Comparison of ENCODE assay signal across 1 cellular context in the genomic region with DNA sequence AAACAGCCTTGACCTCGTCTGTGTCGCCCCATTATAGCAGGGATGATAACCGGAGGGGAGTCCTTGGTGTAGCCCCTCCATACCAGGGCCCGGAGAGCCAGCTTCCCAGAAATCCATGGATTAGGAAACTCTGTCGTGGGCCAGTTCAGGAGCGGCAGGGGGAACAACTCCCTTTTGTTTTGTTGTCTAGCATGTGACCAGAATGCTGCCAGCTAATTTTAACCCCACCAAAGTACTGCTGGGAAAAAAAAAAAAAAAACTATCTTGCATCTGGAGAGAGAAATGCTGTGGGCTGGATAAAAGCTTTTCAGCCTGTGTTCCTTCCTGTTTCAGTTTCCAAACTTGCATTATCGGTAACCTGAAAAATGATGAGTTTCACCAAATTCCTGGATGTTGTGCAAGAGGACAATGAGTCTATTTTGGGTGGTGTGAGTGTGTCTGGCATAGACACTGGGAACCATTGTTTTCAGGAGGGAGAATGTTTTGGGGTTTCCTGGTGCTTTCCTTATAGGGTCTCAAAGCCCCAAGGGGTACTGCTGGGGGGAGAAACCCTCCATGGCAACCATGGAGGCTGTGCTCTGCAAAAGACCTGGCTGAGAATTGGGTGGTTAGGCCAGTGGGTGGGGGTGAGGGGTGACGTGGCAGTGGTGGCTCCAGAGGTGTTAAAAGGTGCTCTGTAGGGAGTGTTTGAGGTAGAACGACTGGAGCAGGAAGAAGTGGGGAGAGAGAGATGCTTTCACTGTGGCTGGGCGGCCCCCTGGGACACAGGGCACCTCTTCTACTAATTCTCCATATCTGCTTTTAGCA.
TF ChIP-seq lines count a peak whose summit lies in the region.

No MANE protein-coding gene starts in this region.

TF ChIP-seq in SK-N-SH treated with all-trans-retinoic acid at 6 μM for 48 hours, 23 proteins besides CTCF, POLR2A, EP300 and RAD21 (continued from another document):
- TF ChIP-seq, protein P1, sequence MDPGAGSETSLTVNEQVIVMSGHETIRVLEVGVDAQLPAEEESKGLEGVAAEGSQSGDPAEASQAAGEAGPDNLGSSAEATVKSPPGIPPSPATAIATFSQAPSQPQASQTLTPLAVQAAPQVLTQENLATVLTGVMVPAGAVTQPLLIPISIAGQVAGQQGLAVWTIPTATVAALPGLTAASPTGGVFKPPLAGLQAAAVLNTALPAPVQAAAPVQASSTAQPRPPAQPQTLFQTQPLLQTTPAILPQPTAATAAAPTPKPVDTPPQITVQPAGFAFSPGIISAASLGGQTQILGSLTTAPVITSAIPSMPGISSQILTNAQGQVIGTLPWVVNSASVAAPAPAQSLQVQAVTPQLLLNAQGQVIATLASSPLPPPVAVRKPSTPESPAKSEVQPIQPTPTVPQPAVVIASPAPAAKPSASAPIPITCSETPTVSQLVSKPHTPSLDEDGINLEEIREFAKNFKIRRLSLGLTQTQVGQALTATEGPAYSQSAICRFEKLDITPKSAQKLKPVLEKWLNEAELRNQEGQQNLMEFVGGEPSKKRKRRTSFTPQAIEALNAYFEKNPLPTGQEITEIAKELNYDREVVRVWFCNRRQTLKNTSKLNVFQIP (CRISPR knock-in tag; IDR thresholded peaks at IDR 0.05; ENCODE audit: borderline replicate concordance, low read depth) = no peak
- TF ChIP-seq RARB (CRISPR knock-in tag; IDR thresholded peaks at IDR 0.05) = no peak
